8 cellular contexts compared by ENCODE assay signal in the genomic region with DNA sequence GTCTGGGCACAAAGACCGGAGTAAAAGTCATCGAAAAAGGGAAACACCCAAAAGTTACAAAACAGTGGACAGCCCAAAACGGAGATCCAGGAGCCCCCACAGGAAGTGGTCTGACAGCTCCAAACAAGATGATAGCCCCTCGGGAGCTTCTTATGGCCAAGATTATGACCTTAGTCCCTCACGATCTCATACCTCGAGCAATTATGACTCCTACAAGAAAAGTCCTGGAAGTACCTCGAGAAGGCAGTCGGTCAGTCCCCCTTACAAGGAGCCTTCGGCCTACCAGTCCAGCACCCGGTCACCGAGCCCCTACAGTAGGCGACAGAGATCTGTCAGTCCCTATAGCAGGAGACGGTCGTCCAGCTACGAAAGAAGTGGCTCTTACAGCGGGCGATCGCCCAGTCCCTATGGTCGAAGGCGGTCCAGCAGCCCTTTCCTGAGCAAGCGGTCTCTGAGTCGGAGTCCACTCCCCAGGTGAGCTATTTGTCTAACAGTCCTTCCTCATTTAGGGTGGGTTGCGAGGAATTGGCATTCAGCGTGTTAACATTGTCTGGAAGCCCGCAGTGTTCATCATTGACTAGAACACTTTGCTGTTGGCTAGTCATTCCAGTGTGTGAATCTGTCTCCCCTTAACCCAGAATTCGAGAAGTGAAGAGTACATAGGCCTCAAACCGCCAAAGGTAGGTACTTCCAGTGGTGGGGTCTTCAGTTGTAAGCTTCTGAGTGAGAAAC. TPM values are rescaled to one million over a fixed set of nuclear protein-coding genes. Genes with fewer than 3 reads are reported as not detected.
A peak's percentile ranks its signal among the peaks of the same experiment; 100 is the strongest.
DNase-seq lines count a peak whose midpoint lies in the region; ATAC-seq and TF ChIP-seq lines count a peak whose summit lies in the region.

No MANE protein-coding gene starts in this region.

- peak overlapping the region; percentile 56 to 99 (median 85) for H3K9ac ChIP-seq in subcutaneous abdominal adipose tissue (ENCODE audit: low read length in 5 of 5)

- H3K9me3 ChIP-seq in MG63 = no peaks in the 10 kb centered on the region
- H3K9me3 ChIP-seq in subcutaneous abdominal adipose tissue (ENCODE audit: control insufficient read depth in 5 of 5, low read length in 5 of 5) = no peaks in the 10 kb centered on the region

- ATAC-seq in GM18498 (IDR thresholded peaks at IDR 0.05; ENCODE audit: unreplicated experiment) = no peak
- no peak for ATAC-seq in GM21423 (IDR thresholded peaks at IDR 0.05; ENCODE audit: unreplicated experiment)

- H3K27ac ChIP-seq in brain microvascular endothelial cell (peak overlapping the region; percentile 19), subcutaneous abdominal adipose tissue (ENCODE audit: low read depth, low read length) (peak overlapping the region; percentile 97)

- H3K27me3 ChIP-seq in MG63 = no peaks in the 10 kb centered on the region
- no peaks in the 10 kb centered on the region for H3K27me3 ChIP-seq in brain microvascular endothelial cell (replicated peaks)
- no peaks in the 10 kb centered on the region for H3K27me3 ChIP-seq in subcutaneous abdominal adipose tissue (ENCODE audit: control insufficient read depth in 5 of 5, insufficient read depth in 4 of 5, low read length in 5 of 5)

- H3K36me3 ChIP-seq in MG63 = peaks cover 47% of the 10 kb centered on the region
- peaks cover 2% of the 10 kb centered on the region for H3K36me3 ChIP-seq in brain microvascular endothelial cell (replicated peaks)
- peaks cover 0 to 3% (median 0%) of the 10 kb centered on the region in 5 donors for H3K36me3 ChIP-seq in subcutaneous abdominal adipose tissue (ENCODE audit: control insufficient read depth in 5 of 5, insufficient read depth in 5 of 5, low read length in 5 of 5)

- H3K4me3 ChIP-seq in MG63 = peak overlapping the region; percentile 96
- H3K4me3 ChIP-seq in brain microvascular endothelial cell (ENCODE audit: low read depth, low read length) = peak overlapping the region; percentile 97
- H3K4me3 ChIP-seq in subcutaneous abdominal adipose tissue (ENCODE audit: low read depth in 1 of 5, low read length in 5 of 5) = peak overlapping the region; percentile 73 to 100 (median 95)

- in situ Hi-C loops in brain microvascular endothelial cell (cut with HindIII; ENCODE audit: low pct_ligation_motif_present, low sequenced_read_pairs) = no loop called here

- H3K4me1 ChIP-seq in subcutaneous abdominal adipose tissue (ENCODE audit: control insufficient read depth in 5 of 5, insufficient read depth in 5 of 5, low read length in 5 of 5) = peaks cover 0 to 47% (median 44%) of the 10 kb centered on the region in 5 donors

- DNase-seq in D341Med (ENCODE audit: low spot score) (peak; percentile 38), MG63 (no peak), brain microvascular endothelial cell (no peak), left kidney (ENCODE audit: low read depth, low spot score) (peak; percentile 9), putamen (ENCODE audit: low spot score) (no peak)

- no peak for TF ChIP-seq CTCF in brain microvascular endothelial cell (IDR thresholded peaks at IDR 0.05; ENCODE audit: low read depth, low read length, missing control alignments)

RNA-seq across cellular contexts. Expression of a gene that starts 1.5 kb away (rescaled TPM):
- 19.7 and 34.0 TPM in 2 replicates for total RNA-seq in MG63 (2014; rRNA removed; shearing (Covaris generic); ENCODE audit: low replicate concordance)

RNA-seq across cellular contexts. Expression of a gene that starts 11.7 kb away (rescaled TPM):
- total RNA-seq in MG63 (2014; rRNA removed; shearing (Covaris generic); ENCODE audit: low replicate concordance) = 19.0 and 23.3 TPM in 2 replicates

Comparison
In these comparisons a context has a peak if more than half of its experiments do, and no peak if none do; other contexts are left out.
1. DNase-seq: peak in D341Med (single experiment) and left kidney (single experiment); none in MG63 (single experiment), brain microvascular endothelial cell (single experiment) and putamen (single experiment).
2. Peak in every context shown above with its lines, with median percentiles within 50 percentile points of each other: H3K4me3 ChIP-seq.